In genomic region chr3:122350814-122351418, GRCh38 we compare ENCODE assay signal across 13 cellular contexts. TPM values are rescaled to one million over a fixed set of nuclear protein-coding genes. Genes with fewer than 3 reads are reported as not detected.
DNase-seq lines count a peak whose midpoint lies in the region; ATAC-seq and TF ChIP-seq lines count a peak whose summit lies in the region.
"Had no signal": no experiment of that assay in that cellular context is flagged by ENCODE, and none has a peak within 500 bp of the region (broad histone marks: within the 10 kb centered on the region; RNA-seq: fewer than 3 reads in every experiment).

No MANE protein-coding gene starts in this region.

- H3K36me3 Mint-ChIP-seq in activated T-helper 17 cell treated with anti-CD3 and anti-CD28 coated beads, Interleukin-2, amount 50 U/mL, for 72 hours (ENCODE audit: low read depth), result no peaks in the 10 kb centered on the region

- ATAC-seq in activated T-helper 17 cell treated with anti-CD3 and anti-CD28 coated beads, Interleukin-2, amount 50 U/mL, for 72 hours (replicated peaks), result peak; percentile 55
- ATAC-seq in stimulated activated naive CD8-positive, alpha-beta T cell treated with anti-CD3 and anti-CD28 coated beads, Interleukin-15, Interleukin-2, amounts not matched to agents 100 U/mL and 50 U/mL, for 24 hours, result no peak
- ATAC-seq in GM18868 (IDR thresholded peaks at IDR 0.05; ENCODE audit: unreplicated experiment), result no peak
- ATAC-seq: gastroesophageal sphincter, pancreas had no signal

- H3K4me3 ChIP-seq in fibroblast of the aortic adventitia (ENCODE audit: low read depth, low read length) (no peak overlapping the region), H7 (ENCODE audit: insufficient read depth, low read depth, low read length) (no peak overlapping the region)
- H3K4me3 ChIP-seq: gastroesophageal sphincter, pancreas had no signal

- DNase-seq in stimulated activated CD4-positive, alpha-beta T cell treated with anti-CD3 and anti-CD28 coated beads, Interleukin-15, amount 100 ng/mL, for 24 hours, result peak; percentile 11
- DNase-seq in stimulated activated CD4-positive, alpha-beta T cell treated with anti-CD3 and anti-CD28 coated beads, Interleukin-12 subunit alpha, Interleukin-12 subunit beta, amount 100 ng/mL, for 4 hours, result no peak
- DNase-seq in fibroblast of the aortic adventitia (ENCODE audit: low read depth) (peak; percentile 42), H7 (no peak)
- DNase-seq in activated effector memory CD4-positive, alpha-beta T cell treated with anti-CD3 and anti-CD28 coated beads, Interleukin-2, amount 50 U/mL, for 16 hours, result no peak
- DNase-seq in stimulated activated naive CD8-positive, alpha-beta T cell treated with anti-CD3 and anti-CD28 coated beads, Interleukin-15, Interleukin-2, amounts not matched to agents 100 U/mL and 50 U/mL, for 24 hours, result no peak
- DNase-seq: cortex of kidney, NCI-H446, pancreas had no signal

- H3K27me3 ChIP-seq in H7 (ENCODE audit: control insufficient read depth, insufficient read depth, low read length), result no peaks in the 10 kb centered on the region
- H3K27me3 ChIP-seq: gastroesophageal sphincter, pancreas had no signal

- TF ChIP-seq CTCF in fibroblast of the aortic adventitia (IDR thresholded peaks at IDR 0.05; ENCODE audit: insufficient read depth, low read length), result no peak

- no peak overlapping the region for H3K27ac Mint-ChIP-seq in activated T-helper 17 cell treated with anti-CD3 and anti-CD28 coated beads, Interleukin-2, amount 50 U/mL, for 72 hours
- H3K27ac Mint-ChIP-seq: B cell had no signal

- no peaks in the 10 kb centered on the region for H3K9me3 Mint-ChIP-seq in activated T-helper 17 cell treated with anti-CD3 and anti-CD28 coated beads, Interleukin-2, amount 50 U/mL, for 72 hours

- no peak overlapping the region for H3K4me3 Mint-ChIP-seq in activated T-helper 17 cell treated with anti-CD3 and anti-CD28 coated beads, Interleukin-2, amount 50 U/mL, for 72 hours
- H3K4me3 Mint-ChIP-seq: B cell had no signal

- H3K27me3 Mint-ChIP-seq in activated T-helper 17 cell treated with anti-CD3 and anti-CD28 coated beads, Interleukin-2, amount 50 U/mL, for 72 hours, result no peaks in the 10 kb centered on the region
- H3K27me3 Mint-ChIP-seq: B cell had no signal

- H3K4me1 Mint-ChIP-seq in activated T-helper 17 cell treated with anti-CD3 and anti-CD28 coated beads, Interleukin-2, amount 50 U/mL, for 72 hours, result no peaks in the 10 kb centered on the region
- H3K4me1 Mint-ChIP-seq: B cell had no signal

- no peaks in the 10 kb centered on the region for H3K36me3 ChIP-seq in H7 (replicated peaks; ENCODE audit: control insufficient read depth, insufficient read depth, low read length)
- H3K36me3 ChIP-seq: gastroesophageal sphincter, pancreas had no signal

RNA-seq across cellular contexts. Expression of gene CSTA, which starts 25.9 kb away (rescaled TPM):
- total RNA-seq in activated T-helper 17 cell treated with anti-CD3 and anti-CD28 coated beads, Interleukin-2, amount 50 U/mL, for 72 hours, result not detected
- 2.5 and 15.2 TPM in 2 replicates for total RNA-seq in fibroblast of the aortic adventitia (ENCODE audit: low replicate concordance)
- total RNA-seq in H7 (2014; rRNA removed; shearing (Covaris generic)), result not detected in 2 replicates
- total RNA-seq: B cell had no signal

RNA-seq across cellular contexts. Expression of gene MIX23, which starts 32.1 kb away (rescaled TPM):
- total RNA-seq in activated T-helper 17 cell treated with anti-CD3 and anti-CD28 coated beads, Interleukin-2, amount 50 U/mL, for 72 hours, result 10 to 100 TPM; 59.7 to 97.8 TPM
- total RNA-seq in fibroblast of the aortic adventitia (ENCODE audit: low replicate concordance), result 8.2 and 27.0 TPM in 2 replicates
- 36.6 and 39.4 TPM in 2 replicates for total RNA-seq in H7 (2014; rRNA removed; shearing (Covaris generic))

RNA-seq across cellular contexts. Expression of gene FAM162A, which starts 33.1 kb away (rescaled TPM):
- total RNA-seq in activated T-helper 17 cell treated with anti-CD3 and anti-CD28 coated beads, Interleukin-2, amount 50 U/mL, for 72 hours, result 100 to 1,000 TPM; 113 to 179 TPM
- 16.7 and 25.1 TPM in 2 replicates for total RNA-seq in fibroblast of the aortic adventitia (ENCODE audit: low replicate concordance)
- 59.3 and 82.0 TPM in 2 replicates for total RNA-seq in H7 (2014; rRNA removed; shearing (Covaris generic))

Comparison
In these comparisons a context has a peak if more than half of its experiments do, and no peak if none do; other contexts are left out.
1. DNase-seq: peak in stimulated activated CD4-positive, alpha-beta T cell treated with anti-CD3 and anti-CD28 coated beads, Interleukin-15, amount 100 ng/mL, for 24 hours (single experiment) and fibroblast of the aortic adventitia (single experiment); none in stimulated activated CD4-positive, alpha-beta T cell treated with anti-CD3 and anti-CD28 coated beads, Interleukin-12 subunit alpha, Interleukin-12 subunit beta, amount 100 ng/mL, for 4 hours (single experiment), activated effector memory CD4-positive, alpha-beta T cell treated with anti-CD3 and anti-CD28 coated beads, Interleukin-2, amount 50 U/mL, for 16 hours (single experiment), stimulated activated naive CD8-positive, alpha-beta T cell treated with anti-CD3 and anti-CD28 coated beads, Interleukin-15, Interleukin-2, amounts not matched to agents 100 U/mL and 50 U/mL, for 24 hours (single experiment) and H7 (single experiment).